ENCODE assay signal across 9 cellular contexts in the genomic region with DNA sequence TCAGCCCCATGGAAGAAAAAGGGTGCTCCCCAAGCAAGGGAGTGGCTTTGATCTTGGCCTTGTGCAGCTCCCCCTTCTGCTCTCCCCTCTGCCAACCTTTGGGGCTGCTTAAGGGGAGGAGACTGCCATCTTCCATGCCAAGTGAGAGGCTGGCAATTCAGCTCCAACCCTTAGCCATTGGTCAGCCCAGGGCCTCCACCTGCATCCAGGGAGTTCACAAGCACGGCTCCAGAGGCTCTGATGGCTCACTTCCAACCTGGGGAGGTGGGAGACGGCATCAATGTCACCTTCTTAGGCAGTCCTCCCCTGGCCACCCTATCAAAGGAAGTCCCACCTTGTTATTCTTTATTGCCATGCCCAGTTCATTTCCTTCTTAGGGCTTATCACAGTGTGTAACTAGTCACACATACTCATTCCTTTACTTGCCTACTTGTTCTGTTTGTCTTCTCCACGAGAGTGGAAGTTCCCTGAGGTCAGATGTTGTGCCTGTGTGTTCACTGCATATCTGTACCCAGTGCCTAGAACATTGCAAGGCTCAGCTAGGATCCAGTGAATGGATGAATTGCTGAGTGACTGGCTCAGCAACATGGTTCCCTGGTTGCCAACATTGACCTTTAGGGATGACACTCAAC. TPM values are rescaled to one million over a fixed set of nuclear protein-coding genes. Genes with fewer than 3 reads are reported as not detected.
A peak's percentile ranks its signal among the peaks of the same experiment; 100 is the strongest.
DNase-seq lines count a peak whose midpoint lies in the region; ATAC-seq and TF ChIP-seq lines count a peak whose summit lies in the region.
"Had no signal": no experiment of that assay in that cellular context is flagged by ENCODE, and none has a peak within 500 bp of the region (broad histone marks: within the 10 kb centered on the region; RNA-seq: fewer than 3 reads in every experiment).

No MANE protein-coding gene starts in this region.

- H3K79me1 ChIP-seq in IMR-90 (ENCODE audit: low read depth in 1 of 2, low read length in 2 of 2), result peaks cover 14 to 66% of the 10 kb centered on the region in 2 experiments; a peak in 3 of 4 replicates

- H3K27ac Mint-ChIP-seq in activated CD4-positive, alpha-beta memory T cell treated with anti-CD3 and anti-CD28 coated beads, Interleukin-2, amount 10 ng/mL, durations not matched to agents 7 days and 5 days, result peak overlapping the region; percentile 93
- H3K27ac Mint-ChIP-seq in immature natural killer cell, result peak overlapping the region; percentile 90 to 98 (median 95)
- peak overlapping the region; percentile 100 for H3K27ac Mint-ChIP-seq in stimulated activated naive CD8-positive, alpha-beta T cell treated with anti-CD3 and anti-CD28 coated beads, Interleukin-15, Interleukin-2, amounts not matched to agents 100 ng/mL and 50 ng/mL, for 24 hours

- H3K9ac ChIP-seq in IMR-90 (ENCODE audit: low read depth, low read length), result no peak overlapping the region

- peak overlapping the region; percentile 92 for H3K4ac ChIP-seq in IMR-90 (ENCODE audit: low read depth, low read length)

- peak overlapping the region; percentile 94; the same call in 1 of the 2 replicates for H3K27ac ChIP-seq in IMR-90 (ENCODE audit: insufficient read depth, low read length)

- H4K8ac ChIP-seq in IMR-90 (ENCODE audit: low read depth in 2 of 2, low read length in 2 of 2), result peak overlapping the region in 1 of 2 experiments; percentile 19; a peak in 1 of 4 replicates

- no TSS peak for BruUV-seq in IMR-90 (replicated peaks; lab: Mats Ljungman, UMichigan)

- H4K91ac ChIP-seq in IMR-90 (ENCODE audit: insufficient read depth, low read depth, low read length), result 0 out of 2 replicates have a peak overlapping the region, but pooled peaks have one; percentile 49

- no peak overlapping the region for H2AK9ac ChIP-seq in IMR-90 (replicated peaks; ENCODE audit: low read depth, low read length, poor library complexity)

- no peak overlapping the region for H2BK120ac ChIP-seq in IMR-90 (ENCODE audit: low read depth, low read length)

- TF ChIP-seq POLR2A in IMR-90 (IDR thresholded peaks at IDR 0.05; ENCODE audit: low read depth, low read length), result no peak

- peaks cover 66% of the 10 kb centered on the region for H3K4me1 Mint-ChIP-seq in activated CD4-positive, alpha-beta memory T cell treated with anti-CD3 and anti-CD28 coated beads, Interleukin-2, amount 10 ng/mL, durations not matched to agents 7 days and 5 days
- peaks cover 90 to 91% of the 10 kb centered on the region in 2 donors for H3K4me1 Mint-ChIP-seq in immature natural killer cell
- H3K4me1 Mint-ChIP-seq in stimulated activated naive CD8-positive, alpha-beta T cell treated with anti-CD3 and anti-CD28 coated beads, Interleukin-15, Interleukin-2, amounts not matched to agents 100 ng/mL and 50 ng/mL, for 24 hours (ENCODE audit: low read depth), result peaks cover 84% of the 10 kb centered on the region

- no peak overlapping the region for H2AFZ ChIP-seq in IMR-90 (replicated peaks; ENCODE audit: low read length, poor library complexity)

- no peak for DNase-seq in IMR-90
- no peak for DNase-seq in activated CD4-positive, alpha-beta memory T cell treated with anti-CD3 and anti-CD28 coated beads, Interleukin-2, amount 10 ng/mL, durations not matched to agents 7 days and 5 days
- no peak for DNase-seq in immature natural killer cell
- DNase-seq in sciatic nerve (ENCODE audit: low spot score), result no peak
- DNase-seq in middle frontal gyrus (ENCODE audit: extremely low spot score, low spot score), result no peak
- no peak for DNase-seq in AML-193 (lab: John Stamatoyannopoulos, UW)
- DNase-seq: NCI-H446 had no signal

- H2BK15ac ChIP-seq in IMR-90 (ENCODE audit: low read depth, low read length), result no peak overlapping the region

- CTCF ChIA-PET in IMR-90 (lab: Yijun Ruan, JAX), result no interaction called here
- CTCF ChIA-PET in activated CD4-positive, alpha-beta memory T cell treated with anti-CD3 and anti-CD28 coated beads, Interleukin-2, amount 10 ng/mL, durations not matched to agents 7 days and 5 days (lab: Charles Lee), result interaction anchor here (0.8 to 30.7 kb wide), 4 partner anchors 19 to 72 kb away, joined by 3 to 578 read pairs (median 16); no protein-coding TSS in a partner anchor

- no peaks in the 10 kb centered on the region for H3K9me3 ChIP-seq in IMR-90 (ENCODE audit: control insufficient read depth, insufficient read depth, low read length)

- H3K9me3 Mint-ChIP-seq in activated CD4-positive, alpha-beta memory T cell treated with anti-CD3 and anti-CD28 coated beads, Interleukin-2, amount 10 ng/mL, durations not matched to agents 7 days and 5 days, result no peaks in the 10 kb centered on the region
- H3K9me3 Mint-ChIP-seq in immature natural killer cell, result no peaks in the 10 kb centered on the region
- no peaks in the 10 kb centered on the region for H3K9me3 Mint-ChIP-seq in stimulated activated naive CD8-positive, alpha-beta T cell treated with anti-CD3 and anti-CD28 coated beads, Interleukin-15, Interleukin-2, amounts not matched to agents 100 ng/mL and 50 ng/mL, for 24 hours

- POLR2A ChIA-PET in IMR-90 (lab: Charles Lee; ENCODE audit: unreplicated experiment), result no interaction called here
- POLR2A ChIA-PET in activated CD4-positive, alpha-beta memory T cell treated with anti-CD3 and anti-CD28 coated beads, Interleukin-2, amount 10 ng/mL, durations not matched to agents 7 days and 5 days (lab: Charles Lee), result interaction anchor here (1.1 to 37.8 kb wide), 9 partner anchors 8 to 1598 kb away, joined by 3 to 1018 read pairs (median 7); no protein-coding TSS in a partner anchor

- no peak overlapping the region for H3K56ac ChIP-seq in IMR-90 (ENCODE audit: extremely low read depth, insufficient read depth, low read length)

- H3K36me3 Mint-ChIP-seq in activated CD4-positive, alpha-beta memory T cell treated with anti-CD3 and anti-CD28 coated beads, Interleukin-2, amount 10 ng/mL, durations not matched to agents 7 days and 5 days (ENCODE audit: low read depth), result peaks cover 81% of the 10 kb centered on the region
- no peaks in the 10 kb centered on the region for H3K36me3 Mint-ChIP-seq in immature natural killer cell
- H3K36me3 Mint-ChIP-seq in stimulated activated naive CD8-positive, alpha-beta T cell treated with anti-CD3 and anti-CD28 coated beads, Interleukin-15, Interleukin-2, amounts not matched to agents 100 ng/mL and 50 ng/mL, for 24 hours (ENCODE audit: low read depth), result peaks cover 62% of the 10 kb centered on the region

- peak overlapping the region; percentile 90 for H2BK5ac ChIP-seq in IMR-90 (ENCODE audit: low read depth, low read length, poor library complexity, severe bottlenecking)

- H3K18ac ChIP-seq in IMR-90 (ENCODE audit: low read depth, low read length), result no peak overlapping the region

- 93% methylated on average over 2 of the region's 3 CpGs; no CpG with 5 or more reads in 1 of the 2 experiments for WGBS in IMR-90 (ENCODE audit: extremely low coverage in 2 of 2, insufficient read length in 1 of 2), 2 experiments

- peak overlapping the region; percentile 22; the same call in 1 of the 2 replicates for H2AK5ac ChIP-seq in IMR-90 (ENCODE audit: low read depth, low read length)

- H3K9me1 ChIP-seq in IMR-90 (ENCODE audit: insufficient read depth, low read length), result peaks cover 30% of the 10 kb centered on the region

- no peak overlapping the region for H4K5ac ChIP-seq in IMR-90 (ENCODE audit: low read depth, low read length)

- no peaks in the 10 kb centered on the region for H3K27me3 ChIP-seq in IMR-90 (ENCODE audit: control insufficient read depth, insufficient read depth, low read length)

- ATAC-seq in IMR-90 (ENCODE audit: low read depth), result no peak
- ATAC-seq in sciatic nerve, result no peak
- no peak for ATAC-seq in HG02973 (IDR thresholded peaks at IDR 0.05; ENCODE audit: unreplicated experiment)

- peaks cover 90% of the 10 kb centered on the region for H4K20me1 ChIP-seq in IMR-90 (ENCODE audit: insufficient read depth, low read length)

- H2BK20ac ChIP-seq in IMR-90 (ENCODE audit: low read depth, low read length), result no peak overlapping the region; the same call in 1 of the 2 replicates

- H3K36me3 ChIP-seq in IMR-90 (ENCODE audit: control insufficient read depth, insufficient read depth, low read length), result peaks cover 9% of the 10 kb centered on the region; the same call in 1 of the 2 replicates

- dilution Hi-C loops in IMR-90 (cut with HindIII; ENCODE audit: low sequenced_read_pairs, unreplicated experiment), result no loop called here

- H3K4me3 ChIP-seq in IMR-90 (ENCODE audit: insufficient read depth, low read depth, low read length), result no peak overlapping the region

- peaks cover 60% of the 10 kb centered on the region for H3K4me1 ChIP-seq in IMR-90 (ENCODE audit: control insufficient read depth, insufficient read depth, low read length)

- TF ChIP-seq RAD21 in IMR-90 (IDR thresholded peaks at IDR 0.05; ENCODE audit: low read length), result no peak

- H3K23ac ChIP-seq in IMR-90 (ENCODE audit: low read depth, low read length), result peak overlapping the region; percentile 74

- H3K4me3 Mint-ChIP-seq in activated CD4-positive, alpha-beta memory T cell treated with anti-CD3 and anti-CD28 coated beads, Interleukin-2, amount 10 ng/mL, durations not matched to agents 7 days and 5 days, result peak overlapping the region; percentile 89
- peak overlapping the region; percentile 81 to 92 (median 88) for H3K4me3 Mint-ChIP-seq in immature natural killer cell
- H3K4me3 Mint-ChIP-seq in stimulated activated naive CD8-positive, alpha-beta T cell treated with anti-CD3 and anti-CD28 coated beads, Interleukin-15, Interleukin-2, amounts not matched to agents 100 ng/mL and 50 ng/mL, for 24 hours, result peak overlapping the region; percentile 91

- no peak overlapping the region for H3K4me2 ChIP-seq in IMR-90 (ENCODE audit: low read depth, low read length)

- intact Hi-C loops in IMR-90 (cut with micrococcal nuclease) (no loop called here), sciatic nerve (cut with DNase I) (no loop called here)

- no peak for TF ChIP-seq CTCF in IMR-90 (conservative IDR thresholded peaks at IDR 0.05; ENCODE audit: low read depth, low read length)

- H3K27me3 Mint-ChIP-seq in activated CD4-positive, alpha-beta memory T cell treated with anti-CD3 and anti-CD28 coated beads, Interleukin-2, amount 10 ng/mL, durations not matched to agents 7 days and 5 days, result no peaks in the 10 kb centered on the region
- peaks cover 8 to 19% (median 15%) of the 10 kb centered on the region in 3 donors for H3K27me3 Mint-ChIP-seq in immature natural killer cell (ENCODE audit: low read depth in 3 of 3)
- no peaks in the 10 kb centered on the region for H3K27me3 Mint-ChIP-seq in stimulated activated naive CD8-positive, alpha-beta T cell treated with anti-CD3 and anti-CD28 coated beads, Interleukin-15, Interleukin-2, amounts not matched to agents 100 ng/mL and 50 ng/mL, for 24 hours

- H3K14ac ChIP-seq in IMR-90 (replicated peaks; ENCODE audit: low read depth, low read length), result peak overlapping the region; percentile 75

- in situ Hi-C loops in IMR-90 (cut with MboI; ENCODE audit: low sequenced_read_pairs), result no loop called here

RNA-seq across cellular contexts. Expression of gene HDAC7, which starts 5.0 kb away (rescaled TPM):
- total RNA-seq in IMR-90 (2012; rRNA removed) (10.4 and 10.6 TPM in 2 replicates), sciatic nerve (152 TPM)
- polyA plus RNA-seq in IMR-90 (2012; rRNA removed) (64.7 and 65.1 TPM in 2 replicates), immature natural killer cell (10 to 100 TPM in 2 of 3 donors, 1 to 10 TPM in 1; 5.9 to 29.1 (median 11.5) TPM)
- 51.5 and 60.5 TPM in 2 replicates for polyA plus RNA-seq in IMR-90 (2012; cell fraction: cytosol; rRNA removed)
- 183 and 377 TPM in 2 replicates for polyA plus RNA-seq in IMR-90 (2012; cell fraction: nucleus; rRNA removed; ENCODE audit: low replicate concordance)
- total RNA-seq in activated CD4-positive, alpha-beta memory T cell treated with anti-CD3 and anti-CD28 coated beads, Interleukin-2, amount 10 ng/mL, durations not matched to agents 7 days and 5 days, result 100 to 1,000 TPM; 315 to 328 TPM

RNA-seq across cellular contexts. Expression of gene SLC48A1, which starts 41.6 kb away (rescaled TPM):
- 4.4 and 4.8 TPM in 2 replicates for total RNA-seq in IMR-90 (2012; rRNA removed)
- 5.9 and 6.0 TPM in 2 replicates for polyA plus RNA-seq in IMR-90 (2012; rRNA removed)
- polyA plus RNA-seq in IMR-90 (2012; cell fraction: cytosol; rRNA removed), result 4.1 and 10.3 TPM in 2 replicates
- polyA plus RNA-seq in IMR-90 (2012; cell fraction: nucleus; rRNA removed; ENCODE audit: low replicate concordance), result 10.0 and 10.3 TPM in 2 replicates
- total RNA-seq in activated CD4-positive, alpha-beta memory T cell treated with anti-CD3 and anti-CD28 coated beads, Interleukin-2, amount 10 ng/mL, durations not matched to agents 7 days and 5 days, result 10 to 100 TPM; 19.4 to 22.6 TPM
- polyA plus RNA-seq in immature natural killer cell, result 1 to 10 TPM in 2 of 3 donors, under 1 TPM in 1; 0.54 to 5.6 (median 3.1) TPM
- total RNA-seq in sciatic nerve, result 47.9 TPM

RNA-seq across cellular contexts. Expression of gene RAPGEF3, which starts 56.0 kb away (rescaled TPM):
- total RNA-seq in IMR-90 (2012; rRNA removed) (0.83 and 1.3 TPM in 2 replicates), sciatic nerve (73.4 TPM)
- polyA plus RNA-seq in IMR-90 (2012; rRNA removed) (2.0 and 2.9 TPM in 2 replicates), immature natural killer cell (under 1 TPM in 1 of 3 donors, not detected in 2; 0.25 TPM)
- polyA plus RNA-seq in IMR-90 (2012; cell fraction: cytosol; rRNA removed), result 1.7 TPM in 2 replicates
- polyA plus RNA-seq in IMR-90 (2012; cell fraction: nucleus; rRNA removed; ENCODE audit: low replicate concordance), result 11.2 and 11.8 TPM in 2 replicates
- 1 to 10 TPM; 1.4 to 1.6 TPM for total RNA-seq in activated CD4-positive, alpha-beta memory T cell treated with anti-CD3 and anti-CD28 coated beads, Interleukin-2, amount 10 ng/mL, durations not matched to agents 7 days and 5 days

Comparison
In these comparisons a context has a peak if more than half of its experiments do, and no peak if none do; other contexts are left out.
1. RNA of gene HDAC7, which starts 5.0 kb away (total RNA-seq): 315 to 328 TPM in activated CD4-positive, alpha-beta memory T cell treated with anti-CD3 and anti-CD28 coated beads, Interleukin-2, amount 10 ng/mL, durations not matched to agents 7 days and 5 days and 152 TPM in sciatic nerve (single experiment); 10.4 to 10.6 TPM in IMR-90; every median in the first group is over 10 times any median in the second.
2. RNA of gene RAPGEF3, which starts 56.0 kb away (total RNA-seq): 73.4 TPM in sciatic nerve (single experiment); 1.4 to 1.6 TPM in activated CD4-positive, alpha-beta memory T cell treated with anti-CD3 and anti-CD28 coated beads, Interleukin-2, amount 10 ng/mL, durations not matched to agents 7 days and 5 days and 0.83 to 1.3 TPM in IMR-90; every median in the first group is over 10 times any median in the second.
3. Peak in every context shown above with its lines, with median percentiles within 50 percentile points of each other: H3K27ac Mint-ChIP-seq and H3K4me3 Mint-ChIP-seq.